Comparison of ENCODE assay signal across 9 cellular contexts in genomic region chr4:144611850-144612249, GRCh38. TPM values are rescaled to one million over a fixed set of nuclear protein-coding genes. Genes with fewer than 3 reads are reported as not detected.
DNase-seq lines count a peak whose midpoint lies in the region; ATAC-seq and TF ChIP-seq lines count a peak whose summit lies in the region.
"Had no signal": no experiment of that assay in that cellular context is flagged by ENCODE, and none has a peak within 500 bp of the region (broad histone marks: within the 10 kb centered on the region; RNA-seq: fewer than 3 reads in every experiment).

No MANE protein-coding gene starts in this region.

- no peaks in the 10 kb centered on the region for H3K4me1 Mint-ChIP-seq in GM23338

- H3K79me2 ChIP-seq in GM23338 (replicated peaks; ENCODE audit: insufficient read depth), result no peaks in the 10 kb centered on the region

- H3K4me3 ChIP-seq in GM23338 (no peak overlapping the region), RWPE2 (ENCODE audit: severe bottlenecking) (no peak overlapping the region), lower lobe of right lung (no peak overlapping the region)

- H2AFZ ChIP-seq in GM23338, result no peak overlapping the region

- no peak overlapping the region for H3K4me2 ChIP-seq in GM23338

- H3K4me3 Mint-ChIP-seq in GM23338, result no peak overlapping the region
- H3K4me3 Mint-ChIP-seq: activated naive CD8-positive, alpha-beta T cell had no signal

- ATAC-seq in GM23338 (peak; percentile 77), RWPE2 (ENCODE audit: low read depth) (no peak), GM19463 (IDR thresholded peaks at IDR 0.05; ENCODE audit: unreplicated experiment) (no peak), lower lobe of right lung (no peak), GM21723 (IDR thresholded peaks at IDR 0.05; ENCODE audit: unreplicated experiment) (no peak), HG02852 (IDR thresholded peaks at IDR 0.05; ENCODE audit: unreplicated experiment) (no peak)

- CTCF ChIA-PET in GM10248 (lab: Yijun Ruan, JAX), result interaction anchor here (0.9 to 1.2 kb wide), 2 partner anchors 13 to 60 kb away, joined by 3 to 4 read pairs; no protein-coding TSS in a partner anchor

- H3K36me3 ChIP-seq in GM23338 (ENCODE audit: insufficient read depth) (no peaks in the 10 kb centered on the region), RWPE2 (ENCODE audit: low read depth) (no peaks in the 10 kb centered on the region), lower lobe of right lung (no peaks in the 10 kb centered on the region)

- H3K9me3 ChIP-seq in RWPE2 (ENCODE audit: severe bottlenecking), result no peaks in the 10 kb centered on the region
- no peaks in the 10 kb centered on the region for H3K9me3 ChIP-seq in lower lobe of right lung

- no peaks in the 10 kb centered on the region for H3K36me3 Mint-ChIP-seq in GM23338 (ENCODE audit: low read depth)
- H3K36me3 Mint-ChIP-seq: activated naive CD8-positive, alpha-beta T cell had no signal

- H3K9me2 ChIP-seq in GM23338 (ENCODE audit: insufficient read depth), result no peaks in the 10 kb centered on the region

- peak; percentile 28 for TF ChIP-seq CTCF in GM10248 (IDR thresholded peaks at IDR 0.05; ENCODE audit: control extremely low read depth, extremely low read depth, low read depth, missing control alignments)
- TF ChIP-seq CTCF in GM23338 (conservative IDR thresholded peaks at IDR 0.05; ENCODE audit: low read depth in 2 of 2), result peak; percentile 66 to 76
- peak; percentile 11 for TF ChIP-seq CTCF in RWPE2 (IDR thresholded peaks at IDR 0.05; ENCODE audit: poor library complexity, severe bottlenecking)
- no peak for TF ChIP-seq CTCF in lower lobe of right lung (IDR thresholded peaks at IDR 0.05)

- intact Hi-C loops in lower lobe of right lung (cut with DNase I), result no loop called here

- no peaks in the 10 kb centered on the region for H3K27me3 Mint-ChIP-seq in GM23338 (ENCODE audit: insufficient read depth, low read depth, poor library complexity)

- H3K9me3 Mint-ChIP-seq in GM23338, result no peaks in the 10 kb centered on the region

- H4K20me1 ChIP-seq in GM23338 (replicated peaks; ENCODE audit: insufficient read depth), result no peaks in the 10 kb centered on the region

- H3K27ac ChIP-seq in GM23338 (ENCODE audit: low read depth) (no peak overlapping the region), RWPE2 (ENCODE audit: poor library complexity, severe bottlenecking) (no peak overlapping the region), lower lobe of right lung (no peak overlapping the region)

- DNase-seq in GM10248 (ENCODE audit: extremely low spot score) (peak; percentile 22), GM23338 (ENCODE audit: low spot score) (peak; percentile 68), RWPE2 (ENCODE audit: low spot score) (no peak), lung microvascular endothelial cell (ENCODE audit: low read depth in 2 of 2) (peak; percentile 29), lower lobe of right lung (no peak)

- H3F3A ChIP-seq in GM23338 (replicated peaks; ENCODE audit: low read depth), result no peaks in the 10 kb centered on the region

- H3K27ac Mint-ChIP-seq in GM23338, result no peak overlapping the region
- H3K27ac Mint-ChIP-seq: activated naive CD8-positive, alpha-beta T cell had no signal

- H3K4me1 ChIP-seq in GM23338 (ENCODE audit: insufficient read depth), result no peaks in the 10 kb centered on the region
- no peaks in the 10 kb centered on the region for H3K4me1 ChIP-seq in RWPE2 (ENCODE audit: insufficient read depth, poor library complexity, severe bottlenecking)
- no peaks in the 10 kb centered on the region for H3K4me1 ChIP-seq in lower lobe of right lung

- H3K27me3 ChIP-seq in GM23338 (ENCODE audit: insufficient read depth) (no peaks in the 10 kb centered on the region), RWPE2 (ENCODE audit: insufficient read depth, poor library complexity, severe bottlenecking) (no peaks in the 10 kb centered on the region), lower lobe of right lung (ENCODE audit: low read depth) (no peaks in the 10 kb centered on the region)

- POLR2A ChIA-PET in GM10248 (lab: Yijun Ruan, JAX), result no interaction called here

TF ChIP-seq in GM23338, 12 proteins besides CTCF, POLR2A, EP300 and RAD21 (continues in another document):
- no peak for TF ChIP-seq CREB1 (CRISPR knock-in tag; IDR thresholded peaks at IDR 0.05; ENCODE audit: low read depth)
- no peak for TF ChIP-seq ZNF331 (CRISPR knock-in tag; IDR thresholded peaks at IDR 0.05; ENCODE audit: low read depth)
- no peak for TF ChIP-seq JUNB (IDR thresholded peaks at IDR 0.05; ENCODE audit: unreplicated experiment)
- TF ChIP-seq REST (IDR thresholded peaks at IDR 0.05; ENCODE audit: unreplicated experiment), result no peak
- no peak for TF ChIP-seq ETS1 (IDR thresholded peaks at IDR 0.05)
- no peak for TF ChIP-seq EZH2phosphoT487 (IDR thresholded peaks at IDR 0.05; ENCODE audit: unreplicated experiment)
- no peak for TF ChIP-seq STAT1 (IDR thresholded peaks at IDR 0.05; ENCODE audit: unreplicated experiment)
- TF ChIP-seq EZH2 (IDR thresholded peaks at IDR 0.05; ENCODE audit: low read depth, unreplicated experiment), result no peak

RNA-seq across cellular contexts. Expression of gene HHIP, which starts 34.1 kb away (rescaled TPM):
- total RNA-seq in GM23338 (2014; rRNA removed; shearing (Covaris generic)), result 1.5 and 2.5 TPM in 2 replicates
- 4.2 and 5.9 TPM in 2 replicates for polyA plus RNA-seq in GM23338 (2016; fragmentation: Nextera tagmentation; extraction: Ambion mirVana)
- total RNA-seq in lung microvascular endothelial cell (59.1 and 154 TPM in 2 replicates), lower lobe of right lung (172 TPM)

Comparison
In these comparisons a context has a peak if more than half of its experiments do, and no peak if none do; other contexts are left out.
1. DNase-seq: peak in GM10248 (single experiment), GM23338 (single experiment) and lung microvascular endothelial cell (2 of 2); none in RWPE2 (single experiment) and lower lobe of right lung (single experiment).
2. RNA of gene HHIP, which starts 34.1 kb away (total RNA-seq): 172 TPM in lower lobe of right lung (single experiment) and 59.1 to 154 TPM in lung microvascular endothelial cell; 1.5 to 2.5 TPM in GM23338; every median in the first group is over 10 times any median in the second.